ENCODE assay signal across 8 cellular contexts in genomic region chr7:107463139-107464078, GRCh38. TPM values are rescaled to one million over a fixed set of nuclear protein-coding genes. Genes with fewer than 3 reads are reported as not detected.
DNase-seq lines count a peak whose midpoint lies in the region; ATAC-seq and TF ChIP-seq lines count a peak whose summit lies in the region.

No MANE protein-coding gene starts in this region.

- H3K4me3 Mint-ChIP-seq in activated T-cell treated with anti-CD3 and anti-CD28 coated beads, Interleukin-2, amount 50 U/mL, for 72 hours: no peak overlapping the region
- no peak overlapping the region for H3K4me3 Mint-ChIP-seq in nephron progenitor cell

- no peak overlapping the region for H3K27ac ChIP-seq in tibial nerve

- TF ChIP-seq EP300 in tibial nerve (IDR thresholded peaks at IDR 0.05): no peak

- WGBS in tibial nerve, 2 donors: 82 to 83% methylated on average over 6 of the region's 6 CpGs

- H3K9me3 Mint-ChIP-seq in activated T-cell treated with anti-CD3 and anti-CD28 coated beads, Interleukin-2, amount 50 U/mL, for 72 hours: no peaks in the 10 kb centered on the region
- H3K9me3 Mint-ChIP-seq in nephron progenitor cell: no peaks in the 10 kb centered on the region

- H3K4me1 ChIP-seq in NT2/D1 (ENCODE audit: insufficient read depth, insufficient read length) (no peaks in the 10 kb centered on the region), tibial nerve (no peaks in the 10 kb centered on the region)

- H3K4me3 ChIP-seq in NT2/D1 (ENCODE audit: insufficient read length, low read depth) (no peak overlapping the region), fibroblast of pulmonary artery (replicated peaks; ENCODE audit: low read depth, low read length) (no peak overlapping the region), tibial nerve (no peak overlapping the region)

- ATAC-seq in HG03280 (IDR thresholded peaks at IDR 0.05; ENCODE audit: unreplicated experiment): peak; percentile 59
- peak; percentile 76 to 82 for ATAC-seq in activated T-cell treated with anti-CD3 and anti-CD28 coated beads, Interleukin-2, amount 50 U/mL, for 72 hours (replicated peaks in 1 of 2)
- no peak for ATAC-seq in HG02623 (IDR thresholded peaks at IDR 0.05; ENCODE audit: unreplicated experiment)

- H3K36me3 ChIP-seq in NT2/D1 (ENCODE audit: insufficient read depth, insufficient read length, low read length) (no peaks in the 10 kb centered on the region), tibial nerve (peaks cover 0 to 7% (median 0%) of the 10 kb centered on the region in 3 donors)

- H3K9me3 ChIP-seq in NT2/D1 (ENCODE audit: insufficient read depth, low read length): no peaks in the 10 kb centered on the region
- no peaks in the 10 kb centered on the region for H3K9me3 ChIP-seq in tibial nerve

- no peak overlapping the region for H3K9ac ChIP-seq in NT2/D1 (ENCODE audit: insufficient read length, low read depth)

- TF ChIP-seq CTCF in fibroblast of pulmonary artery (IDR thresholded peaks at IDR 0.05; ENCODE audit: low read length, missing control alignments) (peak; percentile 94), nephron progenitor cell (IDR thresholded peaks at IDR 0.05) (peak; percentile 47), tibial nerve (IDR thresholded peaks at IDR 0.05) (peak; percentile 57 to 78 (median 58))

- no peaks in the 10 kb centered on the region for H3K4me1 Mint-ChIP-seq in activated T-cell treated with anti-CD3 and anti-CD28 coated beads, Interleukin-2, amount 50 U/mL, for 72 hours (ENCODE audit: low read depth)
- no peaks in the 10 kb centered on the region for H3K4me1 Mint-ChIP-seq in nephron progenitor cell

- H3K27me3 Mint-ChIP-seq in activated T-cell treated with anti-CD3 and anti-CD28 coated beads, Interleukin-2, amount 50 U/mL, for 72 hours (ENCODE audit: low read depth): no peaks in the 10 kb centered on the region
- H3K27me3 Mint-ChIP-seq in nephron progenitor cell (ENCODE audit: low read depth, poor library complexity): no peaks in the 10 kb centered on the region

- H3K27ac Mint-ChIP-seq in activated T-cell treated with anti-CD3 and anti-CD28 coated beads, Interleukin-2, amount 50 U/mL, for 72 hours: no peak overlapping the region
- H3K27ac Mint-ChIP-seq in nephron progenitor cell: peak overlapping the region; percentile 61

- peak; percentile 77 for DNase-seq in EH (ENCODE audit: low read depth)
- peak; percentile 32 for DNase-seq in NT2/D1 (ENCODE audit: low read depth, low spot score)
- peak; percentile 37 to 43 for DNase-seq in activated T-cell treated with anti-CD3 and anti-CD28 coated beads, Interleukin-2, amount 50 U/mL, for 72 hours
- peak; percentile 85 for DNase-seq in fibroblast of pulmonary artery (ENCODE audit: low read depth)
- DNase-seq in nephron progenitor cell: peak; percentile 23
- DNase-seq in tibial nerve (ENCODE audit: low spot score in 2 of 2): peak; percentile 16 to 43

- TF ChIP-seq POLR2A in tibial nerve (IDR thresholded peaks at IDR 0.05): no peak

- H3K36me3 Mint-ChIP-seq in activated T-cell treated with anti-CD3 and anti-CD28 coated beads, Interleukin-2, amount 50 U/mL, for 72 hours (ENCODE audit: insufficient read depth in 2 of 2): no peaks in the 10 kb centered on the region
- H3K36me3 Mint-ChIP-seq in nephron progenitor cell (ENCODE audit: low read depth): peaks cover 7% of the 10 kb centered on the region

- H3K27me3 ChIP-seq in NT2/D1 (ENCODE audit: insufficient read depth, insufficient read length) (no peaks in the 10 kb centered on the region), tibial nerve (no peaks in the 10 kb centered on the region)

RNA-seq across cellular contexts. Expression of gene GPR22, which starts 6.4 kb away (rescaled TPM):
- total RNA-seq in activated T-cell treated with anti-CD3 and anti-CD28 coated beads, Interleukin-2, amount 50 U/mL, for 72 hours: not detected
- not detected for total RNA-seq in tibial nerve

Comparison
In these comparisons a context has a peak if more than half of its experiments do, and no peak if none do; other contexts are left out.
1. DNase-seq: peak in every context shown above with its lines; median percentile 85 in fibroblast of pulmonary artery; 77 in EH; 40 in activated T-cell treated with anti-CD3 and anti-CD28 coated beads, Interleukin-2, amount 50 U/mL, for 72 hours; 32 in NT2/D1; 30 in tibial nerve; 23 in nephron progenitor cell.